1 cellular context compared by ENCODE assay signal in genomic region chr5:151947924-151948323, GRCh38.
TF ChIP-seq lines count a peak whose summit lies in the region.

No MANE protein-coding gene starts in this region.

TF ChIP-seq in GM12878, 131 proteins besides CTCF, POLR2A, EP300 and RAD21:
- TF ChIP-seq PAX8 (IDR thresholded peaks at IDR 0.05): no peak
- TF ChIP-seq HCFC1 (IDR thresholded peaks at IDR 0.05; ENCODE audit: low read length): no peak
- no peak for TF ChIP-seq IRF5 (IDR thresholded peaks at IDR 0.05; ENCODE audit: borderline replicate concordance)
- TF ChIP-seq IKZF2 (IDR thresholded peaks at IDR 0.05): no peak
- no peak for TF ChIP-seq RCOR1 (conservative IDR thresholded peaks at IDR 0.05; ENCODE audit: low read depth, low read length)
- TF ChIP-seq, protein P1, sequence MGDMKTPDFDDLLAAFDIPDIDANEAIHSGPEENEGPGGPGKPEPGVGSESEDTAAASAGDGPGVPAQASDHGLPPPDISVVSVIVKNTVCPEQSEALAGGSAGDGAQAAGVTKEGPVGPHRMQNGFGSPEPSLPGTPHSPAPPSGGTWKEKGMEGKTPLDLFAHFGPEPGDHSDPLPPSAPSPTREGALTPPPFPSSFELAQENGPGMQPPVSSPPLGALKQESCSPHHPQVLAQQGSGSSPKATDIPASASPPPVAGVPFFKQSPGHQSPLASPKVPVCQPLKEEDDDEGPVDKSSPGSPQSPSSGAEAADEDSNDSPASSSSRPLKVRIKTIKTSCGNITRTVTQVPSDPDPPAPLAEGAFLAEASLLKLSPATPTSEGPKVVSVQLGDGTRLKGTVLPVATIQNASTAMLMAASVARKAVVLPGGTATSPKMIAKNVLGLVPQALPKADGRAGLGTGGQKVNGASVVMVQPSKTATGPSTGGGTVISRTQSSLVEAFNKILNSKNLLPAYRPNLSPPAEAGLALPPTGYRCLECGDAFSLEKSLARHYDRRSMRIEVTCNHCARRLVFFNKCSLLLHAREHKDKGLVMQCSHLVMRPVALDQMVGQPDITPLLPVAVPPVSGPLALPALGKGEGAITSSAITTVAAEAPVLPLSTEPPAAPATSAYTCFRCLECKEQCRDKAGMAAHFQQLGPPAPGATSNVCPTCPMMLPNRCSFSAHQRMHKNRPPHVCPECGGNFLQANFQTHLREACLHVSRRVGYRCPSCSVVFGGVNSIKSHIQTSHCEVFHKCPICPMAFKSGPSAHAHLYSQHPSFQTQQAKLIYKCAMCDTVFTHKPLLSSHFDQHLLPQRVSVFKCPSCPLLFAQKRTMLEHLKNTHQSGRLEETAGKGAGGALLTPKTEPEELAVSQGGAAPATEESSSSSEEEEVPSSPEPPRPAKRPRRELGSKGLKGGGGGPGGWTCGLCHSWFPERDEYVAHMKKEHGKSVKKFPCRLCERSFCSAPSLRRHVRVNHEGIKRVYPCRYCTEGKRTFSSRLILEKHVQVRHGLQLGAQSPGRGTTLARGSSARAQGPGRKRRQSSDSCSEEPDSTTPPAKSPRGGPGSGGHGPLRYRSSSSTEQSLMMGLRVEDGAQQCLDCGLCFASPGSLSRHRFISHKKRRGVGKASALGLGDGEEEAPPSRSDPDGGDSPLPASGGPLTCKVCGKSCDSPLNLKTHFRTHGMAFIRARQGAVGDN (IDR thresholded peaks at IDR 0.05): no peak
- TF ChIP-seq, protein P2, sequence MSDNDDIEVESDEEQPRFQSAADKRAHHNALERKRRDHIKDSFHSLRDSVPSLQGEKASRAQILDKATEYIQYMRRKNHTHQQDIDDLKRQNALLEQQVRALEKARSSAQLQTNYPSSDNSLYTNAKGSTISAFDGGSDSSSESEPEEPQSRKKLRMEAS (IDR thresholded peaks at IDR 0.05; ENCODE audit: low read depth, low read length): no peak
- no peak for TF ChIP-seq NBN (IDR thresholded peaks at IDR 0.05)
- no peak for TF ChIP-seq SIN3A (IDR thresholded peaks at IDR 0.05; ENCODE audit: low read depth, low read length)
- TF ChIP-seq CHD2 (IDR thresholded peaks at IDR 0.05; ENCODE audit: borderline replicate concordance, low read depth, low read length): no peak
- TF ChIP-seq FOS (IDR thresholded peaks at IDR 0.05; ENCODE audit: borderline replicate concordance, extremely low read depth, insufficient read length): no peak
- TF ChIP-seq POLR2AphosphoS5 (IDR thresholded peaks at IDR 0.05; ENCODE audit: low read length): no peak
- TF ChIP-seq, protein P3, sequence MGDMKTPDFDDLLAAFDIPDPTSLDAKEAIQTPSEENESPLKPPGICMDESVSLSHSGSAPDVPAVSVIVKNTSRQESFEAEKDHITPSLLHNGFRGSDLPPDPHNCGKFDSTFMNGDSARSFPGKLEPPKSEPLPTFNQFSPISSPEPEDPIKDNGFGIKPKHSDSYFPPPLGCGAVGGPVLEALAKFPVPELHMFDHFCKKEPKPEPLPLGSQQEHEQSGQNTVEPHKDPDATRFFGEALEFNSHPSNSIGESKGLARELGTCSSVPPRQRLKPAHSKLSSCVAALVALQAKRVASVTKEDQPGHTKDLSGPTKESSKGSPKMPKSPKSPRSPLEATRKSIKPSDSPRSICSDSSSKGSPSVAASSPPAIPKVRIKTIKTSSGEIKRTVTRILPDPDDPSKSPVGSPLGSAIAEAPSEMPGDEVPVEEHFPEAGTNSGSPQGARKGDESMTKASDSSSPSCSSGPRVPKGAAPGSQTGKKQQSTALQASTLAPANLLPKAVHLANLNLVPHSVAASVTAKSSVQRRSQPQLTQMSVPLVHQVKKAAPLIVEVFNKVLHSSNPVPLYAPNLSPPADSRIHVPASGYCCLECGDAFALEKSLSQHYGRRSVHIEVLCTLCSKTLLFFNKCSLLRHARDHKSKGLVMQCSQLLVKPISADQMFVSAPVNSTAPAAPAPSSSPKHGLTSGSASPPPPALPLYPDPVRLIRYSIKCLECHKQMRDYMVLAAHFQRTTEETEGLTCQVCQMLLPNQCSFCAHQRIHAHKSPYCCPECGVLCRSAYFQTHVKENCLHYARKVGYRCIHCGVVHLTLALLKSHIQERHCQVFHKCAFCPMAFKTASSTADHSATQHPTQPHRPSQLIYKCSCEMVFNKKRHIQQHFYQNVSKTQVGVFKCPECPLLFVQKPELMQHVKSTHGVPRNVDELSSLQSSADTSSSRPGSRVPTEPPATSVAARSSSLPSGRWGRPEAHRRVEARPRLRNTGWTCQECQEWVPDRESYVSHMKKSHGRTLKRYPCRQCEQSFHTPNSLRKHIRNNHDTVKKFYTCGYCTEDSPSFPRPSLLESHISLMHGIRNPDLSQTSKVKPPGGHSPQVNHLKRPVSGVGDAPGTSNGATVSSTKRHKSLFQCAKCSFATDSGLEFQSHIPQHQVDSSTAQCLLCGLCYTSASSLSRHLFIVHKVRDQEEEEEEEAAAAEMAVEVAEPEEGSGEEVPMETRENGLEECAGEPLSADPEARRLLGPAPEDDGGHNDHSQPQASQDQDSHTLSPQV (IDR thresholded peaks at IDR 0.05): no peak
